Comparison of ENCODE assay signal across 2 cellular contexts in genomic region chr12:57763881-57764661, GRCh38.
TF ChIP-seq lines count a peak whose summit lies in the region.

No MANE protein-coding gene starts in this region.

TF ChIP-seq in A549, 52 proteins besides CTCF, POLR2A, EP300 and RAD21:
- TF ChIP-seq HOXA7 (CRISPR knock-in tag; IDR thresholded peaks at IDR 0.05), result no peak
- no peak for TF ChIP-seq RCOR1 (IDR thresholded peaks at IDR 0.05; ENCODE audit: low read depth, low read length)
- no peak for TF ChIP-seq GATA3 (IDR thresholded peaks at IDR 0.05; ENCODE audit: borderline replicate concordance)
- TF ChIP-seq BHLHE40 (IDR thresholded peaks at IDR 0.05; ENCODE audit: low read depth, low read length), result no peak
- no peak for TF ChIP-seq FOSB (CRISPR knock-in tag; IDR thresholded peaks at IDR 0.05)
- no peak for TF ChIP-seq HOXB5 (CRISPR knock-in tag; IDR thresholded peaks at IDR 0.05)
- no peak for TF ChIP-seq PBX3 (IDR thresholded peaks at IDR 0.05)
- TF ChIP-seq ZSCAN20 (CRISPR knock-in tag; IDR thresholded peaks at IDR 0.05), result no peak
- TF ChIP-seq CBX8 (IDR thresholded peaks at IDR 0.05), result no peak
- TF ChIP-seq BCL3 (IDR thresholded peaks at IDR 0.05), result no peak
- no peak for TF ChIP-seq TFCP2L1 (CRISPR knock-in tag; IDR thresholded peaks at IDR 0.05)
- TF ChIP-seq CBX2 (IDR thresholded peaks at IDR 0.05; ENCODE audit: borderline replicate concordance, low read depth), result no peak
- TF ChIP-seq POLR2AphosphoS2 (conservative IDR thresholded peaks at IDR 0.05; ENCODE audit: low read length), result no peak
- no peak for TF ChIP-seq CHD2 (IDR thresholded peaks at IDR 0.05; ENCODE audit: low read length, partially characterized antibody)
- no peak for TF ChIP-seq ELK1 (IDR thresholded peaks at IDR 0.05; ENCODE audit: low read depth, low read length)

TF ChIP-seq in GM12891, 5 proteins besides CTCF, POLR2A, EP300 and RAD21:
- TF ChIP-seq PAX5 (IDR thresholded peaks at IDR 0.05; ENCODE audit: insufficient read depth, low read length, severe bottlenecking), result no peak
- TF ChIP-seq POLR2AphosphoS5 (IDR thresholded peaks at IDR 0.05; ENCODE audit: low read depth, low read length), result no peak
